In the genomic region with DNA sequence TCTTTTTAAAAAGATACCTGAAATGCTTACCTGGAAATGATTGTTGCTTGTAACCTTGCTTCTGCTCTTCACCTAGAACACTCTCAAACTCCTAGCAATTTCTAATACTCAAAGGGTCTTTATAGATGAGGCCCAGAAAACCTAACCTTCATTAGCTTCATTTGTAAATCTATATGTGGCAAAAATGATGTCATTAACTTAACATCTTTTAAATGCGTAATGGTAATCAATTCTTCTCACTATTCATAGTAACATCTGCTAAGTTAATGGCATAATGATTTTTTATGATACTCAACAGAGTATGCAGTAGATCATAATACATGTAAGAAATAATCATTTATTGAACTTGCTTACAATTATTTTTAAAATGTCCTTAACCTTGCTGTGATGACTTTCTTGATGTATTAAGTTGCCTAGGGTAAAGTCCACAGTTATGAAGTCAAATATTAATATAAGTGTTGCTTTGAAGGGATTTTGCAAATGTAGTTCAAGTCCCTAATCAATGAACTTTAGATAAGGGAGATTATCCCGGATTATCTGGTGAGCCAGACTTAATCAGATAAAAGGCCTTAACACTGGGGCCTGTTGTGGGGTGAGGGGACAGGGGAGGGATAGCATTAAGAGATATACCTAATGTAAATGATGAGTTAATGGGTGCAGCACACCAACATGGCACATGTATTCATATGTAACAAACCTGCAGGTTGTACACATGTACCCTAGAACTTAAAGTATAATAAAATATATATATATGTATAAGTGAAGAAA, we compare ENCODE assay signal across 42 cellular contexts. TPM values are rescaled to one million over a fixed set of nuclear protein-coding genes. Genes with fewer than 3 reads are reported as not detected.
"Had no signal": no experiment of that assay in that cellular context is flagged by ENCODE, and none has a peak within 500 bp of the region (broad histone marks: within the 10 kb centered on the region; RNA-seq: fewer than 3 reads in every experiment).

No MANE protein-coding gene starts in this region.

- H3K36me3 ChIP-seq: ascending aorta, cardiac muscle cell had no signal

- H3K27me3 ChIP-seq: ascending aorta, cardiac muscle cell had no signal

- H3K4me1 ChIP-seq: ascending aorta had no signal

- ATAC-seq: activated CD4-positive, alpha-beta T cell treated with anti-CD3 and anti-CD28 coated beads for 36 hours; activated CD4-positive, CD25-positive, alpha-beta regulatory T cell treated with anti-CD3 and anti-CD28 coated beads, Interleukin-2, amount 50 U/mL, for 24 hours; activated CD8-positive, alpha-beta T cell treated with anti-CD3 and anti-CD28 coated beads, Interleukin-2, amount 10 ng/mL, durations not matched to agents 7 days and 5 days; activated naive CD8-positive, alpha-beta T cell treated with anti-CD3 and anti-CD28 coated beads, Interleukin-2, amount 50 U/mL, for 24 hours; activated T-cell treated with anti-CD3 and anti-CD28 coated beads, Interleukin-2, amount 50 U/mL, for 4 hours; activated T-cell treated with anti-CD3 and anti-CD28 coated beads, Interleukin-2, amount 50 U/mL, for 72 hours; activated T-helper 17 cell treated with anti-CD3 and anti-CD28 coated beads, Interleukin-2, amount 50 U/mL, for 72 hours; WTC11 had no signal

- H3K4me1 Mint-ChIP-seq: activated CD4-positive, alpha-beta memory T cell treated with anti-CD3 and anti-CD28 coated beads, Interleukin-2, amount 10 ng/mL, durations not matched to agents 7 days and 5 days; activated CD4-positive, alpha-beta T cell treated with anti-CD3 and anti-CD28 coated beads for 36 hours; activated CD4-positive, alpha-beta T cell treated with anti-CD3 and anti-CD28 coated beads, Interleukin-2, amount 10 ng/mL, durations not matched to agents 7 days and 5 days; activated naive CD4-positive, alpha-beta T cell treated with anti-CD3 and anti-CD28 coated beads, Interleukin-2, amount 10 ng/mL, durations not matched to agents 7 days and 5 days; activated naive CD4-positive, alpha-beta T cell treated with anti-CD3 and anti-CD28 coated beads, Interleukin-2, amount 50 U/mL, for 24 hours; activated naive CD8-positive, alpha-beta T cell treated with anti-CD3 and anti-CD28 coated beads, Interleukin-2, amount 10 ng/mL, durations not matched to agents 7 days and 5 days; activated naive CD8-positive, alpha-beta T cell treated with anti-CD3 and anti-CD28 coated beads, Interleukin-2, amount 50 U/mL, for 24 hours; activated T-helper 17 cell treated with anti-CD3 and anti-CD28 coated beads, Interleukin-2, amount 50 U/mL, for 72 hours; brain; central memory CD8-positive, alpha-beta T cell; WTC11 had no signal

- H3K4me3 ChIP-seq: ascending aorta, cardiac muscle cell had no signal

- H3K4me3 Mint-ChIP-seq: activated CD4-positive, alpha-beta memory T cell treated with anti-CD3 and anti-CD28 coated beads, Interleukin-2, amount 10 ng/mL, durations not matched to agents 7 days and 5 days; activated CD4-positive, alpha-beta T cell treated with anti-CD3 and anti-CD28 coated beads for 36 hours; activated CD4-positive, alpha-beta T cell treated with anti-CD3 and anti-CD28 coated beads, Interleukin-2, amount 10 ng/mL, durations not matched to agents 7 days and 5 days; activated CD8-positive, alpha-beta T cell treated with anti-CD3 and anti-CD28 coated beads, Interleukin-2, amount 10 ng/mL, durations not matched to agents 7 days and 5 days; activated naive CD4-positive, alpha-beta T cell treated with anti-CD3 and anti-CD28 coated beads, Interleukin-2, amount 10 ng/mL, durations not matched to agents 7 days and 5 days; activated naive CD4-positive, alpha-beta T cell treated with anti-CD3 and anti-CD28 coated beads, Interleukin-2, amount 50 U/mL, for 24 hours; activated naive CD8-positive, alpha-beta T cell; activated naive CD8-positive, alpha-beta T cell treated with anti-CD3 and anti-CD28 coated beads, Interleukin-2, amount 10 ng/mL, durations not matched to agents 7 days and 5 days; activated naive CD8-positive, alpha-beta T cell treated with anti-CD3 and anti-CD28 coated beads, Interleukin-2, amount 50 U/mL, for 24 hours; activated T-cell treated with anti-CD3 and anti-CD28 coated beads, Interleukin-2, amount 50 U/mL, for 4 hours; activated T-cell treated with anti-CD3 and anti-CD28 coated beads, Interleukin-2, amount 50 U/mL, for 72 hours; activated T-helper 1 cell treated with anti-CD3 and anti-CD28 coated beads, Interleukin-12 subunit alpha, Interleukin-12 subunit beta, Interleukin-2, Interleukin-4 antibody, amounts not matched to agents 30 ng/mL and 10 ng/mL and 1 ng/mL, durations not matched to agents 14 hours and 24 hours and 36 hours; activated T-helper 17 cell treated with anti-CD3 and anti-CD28 coated beads, Interleukin-2, amount 50 U/mL, for 72 hours; brain; central memory CD8-positive, alpha-beta T cell; T-helper 1 cell treated with Interleukin-12 subunit alpha and Interleukin-12 subunit beta and Interleukin-4 antibody, amounts not matched to agents 30 μg/mL and 1 μg/mL, for 36 hours; T-helper 2 cell treated with Interferon-gamma antibody and Interleukin-4, amounts not matched to agents 5 μg/mL and 100 μg/mL, for 36 hours; WTC11 had no signal

- H3K9me3 ChIP-seq: ascending aorta had no signal

- FAIRE-seq: bronchial epithelial cell, TTC549 had no signal

- H3K27ac Mint-ChIP-seq: activated CD4-positive, alpha-beta memory T cell treated with anti-CD3 and anti-CD28 coated beads, Interleukin-2, amount 10 ng/mL, durations not matched to agents 7 days and 5 days; activated CD4-positive, alpha-beta T cell treated with anti-CD3 and anti-CD28 coated beads for 36 hours; activated CD4-positive, alpha-beta T cell treated with anti-CD3 and anti-CD28 coated beads, Interleukin-2, amount 10 ng/mL, durations not matched to agents 7 days and 5 days; activated CD8-positive, alpha-beta T cell treated with anti-CD3 and anti-CD28 coated beads, Interleukin-2, amount 10 ng/mL, durations not matched to agents 7 days and 5 days; activated naive CD4-positive, alpha-beta T cell treated with anti-CD3 and anti-CD28 coated beads, Interleukin-2, amount 10 ng/mL, durations not matched to agents 7 days and 5 days; activated naive CD4-positive, alpha-beta T cell treated with anti-CD3 and anti-CD28 coated beads, Interleukin-2, amount 50 U/mL, for 24 hours; activated naive CD8-positive, alpha-beta T cell; activated naive CD8-positive, alpha-beta T cell treated with anti-CD3 and anti-CD28 coated beads, Interleukin-2, amount 10 ng/mL, durations not matched to agents 7 days and 5 days; activated naive CD8-positive, alpha-beta T cell treated with anti-CD3 and anti-CD28 coated beads, Interleukin-2, amount 50 U/mL, for 24 hours; activated T-cell treated with anti-CD3 and anti-CD28 coated beads, Interleukin-2, amount 50 U/mL, for 72 hours; activated T-helper 1 cell treated with anti-CD3 and anti-CD28 coated beads, Interleukin-12 subunit alpha, Interleukin-12 subunit beta, Interleukin-2, Interleukin-4 antibody, amounts not matched to agents 30 ng/mL and 10 ng/mL and 1 ng/mL, durations not matched to agents 14 hours and 24 hours and 36 hours; activated T-helper 17 cell treated with anti-CD3 and anti-CD28 coated beads, Interleukin-2, amount 50 U/mL, for 72 hours; brain; T-helper 1 cell treated with Interleukin-12 subunit alpha and Interleukin-12 subunit beta and Interleukin-4 antibody, amounts not matched to agents 30 μg/mL and 1 μg/mL, for 36 hours; T-helper 2 cell treated with Interferon-gamma antibody and Interleukin-4, amounts not matched to agents 5 μg/mL and 100 μg/mL, for 36 hours; WTC11 had no signal

- H3K36me3 Mint-ChIP-seq: activated naive CD4-positive, alpha-beta T cell treated with anti-CD3 and anti-CD28 coated beads, Interleukin-2, amount 10 ng/mL, durations not matched to agents 7 days and 5 days; activated naive CD4-positive, alpha-beta T cell treated with anti-CD3 and anti-CD28 coated beads, Interleukin-2, amount 50 U/mL, for 24 hours; activated naive CD8-positive, alpha-beta T cell; activated naive CD8-positive, alpha-beta T cell treated with anti-CD3 and anti-CD28 coated beads, Interleukin-2, amount 10 ng/mL, durations not matched to agents 7 days and 5 days; brain; WTC11 had no signal

- H3K27ac ChIP-seq: ascending aorta, cardiac muscle cell, VCaP had no signal

- DNase-seq: activated CD4-positive, alpha-beta memory T cell treated with anti-CD3 and anti-CD28 coated beads, Interleukin-2, amount 10 ng/mL, durations not matched to agents 7 days and 5 days; activated CD4-positive, alpha-beta T cell treated with anti-CD3 and anti-CD28 coated beads for 1 hour; activated CD4-positive, alpha-beta T cell treated with anti-CD3 and anti-CD28 coated beads for 36 hours; activated CD4-positive, alpha-beta T cell treated with anti-CD3 and anti-CD28 coated beads for 48 hours; activated CD4-positive, alpha-beta T cell treated with anti-CD3 and anti-CD28 coated beads, Interleukin-2, amount 10 ng/mL, durations not matched to agents 7 days and 5 days; activated CD4-positive, alpha-beta T cell treated with anti-CD3 and anti-CD28 coated beads, Interleukin-2, amount 50 U/mL, for 48 hours; activated CD4-positive, CD25-positive, alpha-beta regulatory T cell; activated CD8-positive, alpha-beta memory T cell treated with anti-CD3 and anti-CD28 coated beads for 24 hours; activated CD8-positive, alpha-beta memory T cell treated with anti-CD3 and anti-CD28 coated beads, Interleukin-2, amount 50 U/mL, for 4 hours; activated CD8-positive, alpha-beta T cell treated with anti-CD3 and anti-CD28 coated beads, Interleukin-2, amount 10 ng/mL, durations not matched to agents 7 days and 5 days; activated effector memory CD4-positive, alpha-beta T cell treated with anti-CD3 and anti-CD28 coated beads, Interleukin-2, amount 50 U/mL, for 16 hours; activated gamma-delta T cell treated with Interleukin-2 at 50 U/mL for 16 hours; activated naive CD4-positive, alpha-beta T cell treated with anti-CD3 and anti-CD28 coated beads, Interleukin-2, amount 10 ng/mL, durations not matched to agents 7 days and 5 days; activated naive CD4-positive, alpha-beta T cell treated with Interleukin-2 at 50 U/mL for 16 hours; activated naive CD8-positive, alpha-beta T cell treated with anti-CD3 and anti-CD28 coated beads, Interleukin-2, amount 10 ng/mL, durations not matched to agents 7 days and 5 days; activated naive CD8-positive, alpha-beta T cell treated with anti-CD3 and anti-CD28 coated beads, Interleukin-2, amount 50 U/mL, for 24 hours; activated T-cell treated with anti-CD3 and anti-CD28 coated beads for 4 hours; activated T-cell treated with anti-CD3 and anti-CD28 coated beads, Interleukin-2, amount 50 U/mL, for 1 hour; activated T-cell treated with anti-CD3 and anti-CD28 coated beads, Interleukin-2, amount 50 U/mL, for 4 hours; activated T-cell treated with anti-CD3 and anti-CD28 coated beads, Interleukin-2, amount 50 U/mL, for 72 hours; amygdala; anterior cingulate cortex; caudate nucleus; cerebellar nuclear complex; T-helper 2 cell; T-helper 9 cell had no signal

- H3K27me3 Mint-ChIP-seq: activated CD4-positive, alpha-beta memory T cell treated with anti-CD3 and anti-CD28 coated beads, Interleukin-2, amount 10 ng/mL, durations not matched to agents 7 days and 5 days; activated CD4-positive, alpha-beta T cell treated with anti-CD3 and anti-CD28 coated beads for 36 hours; activated CD4-positive, alpha-beta T cell treated with anti-CD3 and anti-CD28 coated beads, Interleukin-2, amount 10 ng/mL, durations not matched to agents 7 days and 5 days; activated naive CD4-positive, alpha-beta T cell treated with anti-CD3 and anti-CD28 coated beads, Interleukin-2, amount 10 ng/mL, durations not matched to agents 7 days and 5 days; activated naive CD4-positive, alpha-beta T cell treated with anti-CD3 and anti-CD28 coated beads, Interleukin-2, amount 50 U/mL, for 24 hours; activated naive CD8-positive, alpha-beta T cell; activated naive CD8-positive, alpha-beta T cell treated with anti-CD3 and anti-CD28 coated beads, Interleukin-2, amount 50 U/mL, for 24 hours; activated T-helper 17 cell treated with anti-CD3 and anti-CD28 coated beads, Interleukin-2, amount 50 U/mL, for 72 hours; brain; central memory CD8-positive, alpha-beta T cell had no signal

- H3K9me3 Mint-ChIP-seq: activated CD4-positive, alpha-beta memory T cell treated with anti-CD3 and anti-CD28 coated beads, Interleukin-2, amount 10 ng/mL, durations not matched to agents 7 days and 5 days; activated CD4-positive, alpha-beta T cell treated with anti-CD3 and anti-CD28 coated beads, Interleukin-2, amount 10 ng/mL, durations not matched to agents 7 days and 5 days; activated naive CD4-positive, alpha-beta T cell treated with anti-CD3 and anti-CD28 coated beads, Interleukin-2, amount 10 ng/mL, durations not matched to agents 7 days and 5 days; activated naive CD4-positive, alpha-beta T cell treated with anti-CD3 and anti-CD28 coated beads, Interleukin-2, amount 50 U/mL, for 24 hours; activated naive CD8-positive, alpha-beta T cell treated with anti-CD3 and anti-CD28 coated beads, Interleukin-2, amount 10 ng/mL, durations not matched to agents 7 days and 5 days; activated naive CD8-positive, alpha-beta T cell treated with anti-CD3 and anti-CD28 coated beads, Interleukin-2, amount 50 U/mL, for 24 hours; activated T-cell treated with anti-CD3 and anti-CD28 coated beads, Interleukin-2, amount 50 U/mL, for 4 hours; activated T-helper 1 cell treated with anti-CD3 and anti-CD28 coated beads, Interleukin-12 subunit alpha, Interleukin-12 subunit beta, Interleukin-2, Interleukin-4 antibody, amounts not matched to agents 30 ng/mL and 10 ng/mL and 1 ng/mL, durations not matched to agents 14 hours and 24 hours and 36 hours; T-helper 1 cell treated with Interleukin-12 subunit alpha and Interleukin-12 subunit beta and Interleukin-4 antibody, amounts not matched to agents 30 μg/mL and 1 μg/mL, for 36 hours; T-helper 2 cell treated with Interferon-gamma antibody and Interleukin-4, amounts not matched to agents 5 μg/mL and 100 μg/mL, for 36 hours had no signal

RNA-seq across cellular contexts. Expression of gene SERPINI2, which starts 10.1 kb away (rescaled TPM):
- total RNA-seq: activated CD4-positive, alpha-beta memory T cell treated with anti-CD3 and anti-CD28 coated beads, Interleukin-2, amount 10 ng/mL, durations not matched to agents 7 days and 5 days; activated CD4-positive, alpha-beta T cell treated with anti-CD3 and anti-CD28 coated beads for 36 hours; activated CD4-positive, alpha-beta T cell treated with anti-CD3 and anti-CD28 coated beads, Interleukin-2, amount 10 ng/mL, durations not matched to agents 7 days and 5 days; activated CD8-positive, alpha-beta T cell treated with anti-CD3 and anti-CD28 coated beads, Interleukin-2, amount 10 ng/mL, durations not matched to agents 7 days and 5 days; activated naive CD8-positive, alpha-beta T cell treated with anti-CD3 and anti-CD28 coated beads, Interleukin-2, amount 10 ng/mL, durations not matched to agents 7 days and 5 days; activated T-cell treated with anti-CD3 and anti-CD28 coated beads, Interleukin-2, amount 50 U/mL, for 4 hours; activated T-cell treated with anti-CD3 and anti-CD28 coated beads, Interleukin-2, amount 50 U/mL, for 72 hours; activated T-helper 1 cell treated with anti-CD3 and anti-CD28 coated beads, Interleukin-12 subunit alpha, Interleukin-12 subunit beta, Interleukin-2, Interleukin-4 antibody, amounts not matched to agents 30 ng/mL and 10 ng/mL and 1 ng/mL, durations not matched to agents 14 hours and 24 hours and 36 hours; activated T-helper 17 cell treated with anti-CD3 and anti-CD28 coated beads, Interleukin-2, amount 50 U/mL, for 72 hours; ascending aorta; bronchial epithelial cell; chondrocyte; WTC11 had no signal
- polyA plus RNA-seq: cardiac muscle cell had no signal
